Comparison of ENCODE assay signal across 10 cellular contexts in the genomic region with DNA sequence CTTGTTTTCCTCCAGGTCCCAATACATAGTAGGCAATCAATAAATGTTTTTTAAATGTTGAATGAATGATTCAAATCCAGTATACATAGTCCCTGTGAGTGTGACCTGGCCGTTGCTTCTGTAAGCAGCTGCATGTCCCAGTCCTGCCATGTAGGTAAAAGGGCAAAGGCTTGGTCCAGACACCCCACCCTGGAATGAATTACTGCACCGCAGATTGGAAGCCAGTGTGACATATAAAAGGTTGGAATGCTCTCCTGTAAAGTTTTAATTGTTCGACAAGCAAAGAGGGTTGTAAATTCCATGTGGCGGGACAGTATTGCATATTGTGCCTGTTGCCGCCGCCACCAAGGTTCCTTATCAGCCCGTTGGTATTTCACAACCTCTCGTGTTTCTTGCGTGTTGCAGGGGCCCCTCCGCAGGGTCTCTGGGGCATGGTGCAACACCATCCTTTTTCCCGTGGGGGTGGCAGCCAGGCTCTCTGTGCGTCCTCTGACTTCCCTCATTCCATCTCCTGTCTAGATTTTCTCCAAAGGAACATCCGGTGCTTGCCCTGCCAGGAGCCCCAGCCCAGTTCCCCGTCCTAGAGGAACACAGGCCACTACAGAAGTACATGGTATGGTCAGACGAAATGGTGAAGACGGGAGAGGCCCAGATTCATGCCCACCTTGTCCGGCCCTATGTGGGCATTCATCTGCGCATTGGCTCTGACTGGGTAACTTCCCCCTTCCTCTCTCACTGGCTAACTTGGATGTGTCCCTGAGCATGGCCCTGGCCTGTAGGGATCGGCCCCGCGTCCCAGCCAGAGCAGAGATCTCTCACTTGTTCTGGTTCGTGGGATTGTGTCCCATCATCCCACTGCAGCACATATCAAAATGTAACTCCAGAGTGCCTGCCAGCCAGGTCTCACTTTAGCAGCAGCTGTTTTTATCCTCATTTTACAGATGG. TPM values are rescaled to one million over a fixed set of nuclear protein-coding genes. Genes with fewer than 3 reads are reported as not detected.
DNase-seq lines count a peak whose midpoint lies in the region; ATAC-seq and TF ChIP-seq lines count a peak whose summit lies in the region.
"Had no signal": no experiment of that assay in that cellular context is flagged by ENCODE, and none has a peak within 500 bp of the region (broad histone marks: within the 10 kb centered on the region; RNA-seq: fewer than 3 reads in every experiment).

No MANE protein-coding gene starts in this region.

- H3K9ac ChIP-seq in smooth muscle cell (ENCODE audit: low read depth), result peak overlapping the region; percentile 58

- no peak overlapping the region for H3K4me3 ChIP-seq in smooth muscle cell
- no peak overlapping the region for H3K4me3 ChIP-seq in testis

- TF ChIP-seq CTCF in smooth muscle cell (IDR thresholded peaks at IDR 0.05; ENCODE audit: borderline replicate concordance, insufficient read depth, poor library complexity, severe bottlenecking) (no peak), testis (IDR thresholded peaks at IDR 0.05) (no peak)

- no peaks in the 10 kb centered on the region for H3F3A ChIP-seq in smooth muscle cell (ENCODE audit: low read depth)

- DNase-seq in HuH-7 (ENCODE audit: low spot score) (peak; percentile 86), SKM-1 treated with dmso at 0.1 percent for 144 hours (lab: John Stamatoyannopoulos, UW; ENCODE audit: unreplicated experiment) (peak; percentile 92), islet precursor cell (peak; percentile 62), smooth muscle cell (lab: John Stamatoyannopoulos, UW; ENCODE audit: unreplicated experiment) (no peak), testis (no peak), NAMALWA (ENCODE audit: low spot score) (no peak)
- DNase-seq: activated gamma-delta T cell, naive B cell, NCI-H2107 had no signal

- H3K79me2 ChIP-seq in smooth muscle cell (ENCODE audit: low read depth), result no peaks in the 10 kb centered on the region

- no peak overlapping the region for H2AFZ ChIP-seq in smooth muscle cell (ENCODE audit: low read depth)

- no peaks in the 10 kb centered on the region for H3K9me3 ChIP-seq in smooth muscle cell (replicated peaks; ENCODE audit: low read depth)
- no peaks in the 10 kb centered on the region for H3K9me3 ChIP-seq in testis

- peak overlapping the region; percentile 75 for H3K27ac ChIP-seq in smooth muscle cell (ENCODE audit: low read depth)
- H3K27ac ChIP-seq in testis, result no peak overlapping the region

- H3K4me1 ChIP-seq in smooth muscle cell (ENCODE audit: low read depth), result no peaks in the 10 kb centered on the region
- H3K4me1 ChIP-seq in testis, result no peaks in the 10 kb centered on the region

- no peaks in the 10 kb centered on the region for H4K20me1 ChIP-seq in smooth muscle cell (ENCODE audit: low read depth)

- H3K27me3 ChIP-seq in smooth muscle cell (ENCODE audit: low read depth), result no peaks in the 10 kb centered on the region
- H3K27me3 ChIP-seq in testis, result no peaks in the 10 kb centered on the region

- H3K36me3 ChIP-seq in smooth muscle cell (ENCODE audit: low read depth), result peaks cover 5% of the 10 kb centered on the region
- no peaks in the 10 kb centered on the region for H3K36me3 ChIP-seq in testis (ENCODE audit: low read depth, missing control alignments)

- intact Hi-C loops in testis (cut with DNase I; ENCODE audit: low total_unique reads), result no loop called here

- 73% methylated on average over 22 of the region's 22 CpGs for WGBS in smooth muscle cell (ENCODE audit: low lambda C conversion rate)
- 66 to 75% methylated on average over 20 to 22 of the region's 22 CpGs for WGBS in testis, 2 donors

- ATAC-seq in HG02938 (IDR thresholded peaks at IDR 0.05; ENCODE audit: unreplicated experiment), result no peak

- H3K4me2 ChIP-seq in smooth muscle cell, result peak overlapping the region; percentile 58

- TF ChIP-seq POLR2A in testis (IDR thresholded peaks at IDR 0.05), result no peak

RNA-seq across cellular contexts. Expression of a gene that starts 20.3 kb away (rescaled TPM):
- total RNA-seq in smooth muscle cell, result 45.0 and 51.2 TPM in 2 replicates
- polyA plus RNA-seq in smooth muscle cell, result 35.6 and 44.3 TPM in 2 replicates
- total RNA-seq in testis, result 10 to 100 TPM; 46.6 to 54.2 TPM
- polyA plus RNA-seq in testis (ENCODE audit: insufficient read depth, low read depth, low replicate concordance), result 31.0 TPM

RNA-seq across cellular contexts. Expression of a gene that starts 20.5 kb away (rescaled TPM):
- total RNA-seq in smooth muscle cell (13.7 and 18.7 TPM in 2 replicates), testis (10 to 100 TPM; 30.5 to 36.8 TPM)
- polyA plus RNA-seq in smooth muscle cell (10.4 and 14.6 TPM in 2 replicates), testis (ENCODE audit: insufficient read depth, low read depth, low replicate concordance) (33.5 TPM)

RNA-seq across cellular contexts. Expression of a gene that starts 49.4 kb away (rescaled TPM):
- total RNA-seq in smooth muscle cell, result 16.7 and 20.0 TPM in 2 replicates
- 8.2 and 10.2 TPM in 2 replicates for polyA plus RNA-seq in smooth muscle cell
- total RNA-seq in testis, result 10 to 100 TPM; 33.1 to 41.2 TPM
- 55.6 TPM for polyA plus RNA-seq in testis (ENCODE audit: insufficient read depth, low read depth, low replicate concordance)

Comparison
In these comparisons a context has a peak if more than half of its experiments do, and no peak if none do; other contexts are left out.
1. DNase-seq: peak in HuH-7 (single experiment), SKM-1 treated with dmso at 0.1 percent for 144 hours (single experiment) and islet precursor cell (single experiment); none in smooth muscle cell (single experiment), testis (single experiment) and NAMALWA (single experiment).